17 cellular contexts compared by ENCODE assay signal in the genomic region with DNA sequence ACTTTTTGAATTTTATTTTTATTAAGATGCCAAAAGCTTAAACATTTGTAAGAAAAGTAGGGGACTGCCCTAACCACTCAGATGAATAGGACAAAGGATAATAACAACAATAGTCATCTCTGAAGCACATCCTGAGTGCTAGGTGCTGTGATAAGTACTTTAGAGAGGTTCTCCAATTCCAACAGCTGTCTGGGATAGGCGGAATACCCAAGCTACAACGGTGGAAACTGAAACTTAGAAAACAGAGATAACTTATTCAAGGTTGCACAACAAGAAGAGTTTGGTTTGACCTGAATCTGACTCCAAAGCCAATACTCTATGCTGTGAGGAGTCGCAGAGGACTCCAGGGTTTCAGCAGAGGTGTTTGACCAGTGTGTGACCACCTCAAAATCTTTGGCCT. TPM values are rescaled to one million over a fixed set of nuclear protein-coding genes. Genes with fewer than 3 reads are reported as not detected.
DNase-seq lines count a peak whose midpoint lies in the region; ATAC-seq, FAIRE-seq and TF ChIP-seq lines count a peak whose summit lies in the region.
"Had no signal": no experiment of that assay in that cellular context is flagged by ENCODE, and none has a peak within 500 bp of the region (broad histone marks: within the 10 kb centered on the region; RNA-seq: fewer than 3 reads in every experiment).

No MANE protein-coding gene starts in this region.

- H3K4me1 ChIP-seq in BLaER1 (peaks cover 43% of the 10 kb centered on the region), HUES48 (ENCODE audit: control insufficient read depth, insufficient read depth, low read length) (peaks cover 33% of the 10 kb centered on the region), SJCRH30 (peaks cover 13% of the 10 kb centered on the region), keratinocyte (ENCODE audit: control insufficient read depth, extremely low read depth, insufficient read depth, low read length) (peaks cover 19% of the 10 kb centered on the region)

- no peak for ATAC-seq in HG02642 (IDR thresholded peaks at IDR 0.05; ENCODE audit: poor library complexity, unreplicated experiment)
- no peak for ATAC-seq in GM19455 (IDR thresholded peaks at IDR 0.05; ENCODE audit: unreplicated experiment)
- ATAC-seq in GM21529 (IDR thresholded peaks at IDR 0.05; ENCODE audit: unreplicated experiment) = no peak
- ATAC-seq: effector memory CD8-positive, alpha-beta T cell had no signal

- dilution Hi-C loops in keratinocyte (cut with MboI; ENCODE audit: extremely low pct_ligation_motif_present, low sequenced_read_pairs) = no loop called here

- no peaks in the 10 kb centered on the region for H3K9me1 ChIP-seq in keratinocyte (ENCODE audit: control insufficient read depth, extremely low read depth, insufficient read depth, low read length)

- H3K4me3 ChIP-seq in BLaER1 (no peak overlapping the region), HUES48 (ENCODE audit: low read depth, low read length) (peak overlapping the region; percentile 97), SJCRH30 (peak overlapping the region; percentile 81; the same call in 1 of the 2 replicates), keratinocyte (ENCODE audit: control insufficient read depth in 2 of 3, extremely low read depth in 1 of 3, insufficient read depth in 2 of 3, low read depth in 1 of 3, low read length in 3 of 3) (peak overlapping the region in 1 of 3 experiments; percentile 30)

- H3K27me3 ChIP-seq in BLaER1 = no peaks in the 10 kb centered on the region
- peaks cover 12% of the 10 kb centered on the region for H3K27me3 ChIP-seq in HUES48 (ENCODE audit: control insufficient read depth, insufficient read depth, low read length)
- H3K27me3 ChIP-seq in SJCRH30 = no peaks in the 10 kb centered on the region
- no peaks in the 10 kb centered on the region for H3K27me3 ChIP-seq in keratinocyte (ENCODE audit: control insufficient read depth, extremely low read depth, insufficient read depth, low read length)

- H3K79me2 ChIP-seq in keratinocyte (ENCODE audit: control insufficient read depth, insufficient read depth, low read length) = peaks cover 17% of the 10 kb centered on the region

- H4K20me1 ChIP-seq in BLaER1 (no peaks in the 10 kb centered on the region), keratinocyte (ENCODE audit: control insufficient read depth, extremely low read depth, insufficient read depth, low read length) (no peaks in the 10 kb centered on the region)

- no peak overlapping the region for H2AFZ ChIP-seq in keratinocyte (ENCODE audit: control insufficient read depth, low read length)

- H3K36me3 ChIP-seq in BLaER1 = peaks cover 15% of the 10 kb centered on the region; the same call in 1 of the 2 replicates
- H3K36me3 ChIP-seq in HUES48 (ENCODE audit: control insufficient read depth, insufficient read depth, low read length) = peaks cover 15% of the 10 kb centered on the region
- peaks cover 11% of the 10 kb centered on the region; the same call in 1 of the 2 replicates for H3K36me3 ChIP-seq in SJCRH30
- H3K36me3 ChIP-seq in keratinocyte (ENCODE audit: control insufficient read depth in 2 of 2, extremely low read depth in 1 of 2, insufficient read depth in 2 of 2, low read length in 2 of 2) = no peaks in the 10 kb centered on the region

- H3K9me3 ChIP-seq in BLaER1 (no peaks in the 10 kb centered on the region), HUES48 (ENCODE audit: control insufficient read depth, insufficient read depth, low read length) (no peaks in the 10 kb centered on the region), SJCRH30 (replicated peaks) (no peaks in the 10 kb centered on the region), keratinocyte (ENCODE audit: control insufficient read depth, low read depth, low read length) (no peaks in the 10 kb centered on the region)

- no peak for TF ChIP-seq CTCF in keratinocyte (optimal IDR thresholded peaks at IDR 0.05 in 1 of 3, IDR thresholded peaks at IDR 0.05 in 1 of 3, conservative IDR thresholded peaks at IDR 0.05 in 1 of 3; ENCODE audit: extremely low read depth in 1 of 3, insufficient read depth in 2 of 3, low read length in 3 of 3)

- H3K9ac ChIP-seq in BLaER1 (no peak overlapping the region; the same call in 1 of the 2 replicates), HUES48 (ENCODE audit: low read depth, low read length) (no peak overlapping the region), keratinocyte (ENCODE audit: control insufficient read depth, extremely low read depth, insufficient read depth, low read length) (no peak overlapping the region)

- FAIRE-seq in keratinocyte (lab: Jason Lieb, UNC) = no peak

- no peak overlapping the region for H3K27ac ChIP-seq in BLaER1
- no peak overlapping the region for H3K27ac ChIP-seq in HUES48 (ENCODE audit: low read depth, low read length)
- no peak overlapping the region for H3K27ac ChIP-seq in SJCRH30
- peak overlapping the region; percentile 17 for H3K27ac ChIP-seq in keratinocyte (ENCODE audit: control insufficient read depth, insufficient read depth, low read length)
- H3K27ac ChIP-seq: HL-60 had no signal

- DNase-seq in SJCRH30 = peak in 1 of 2 experiments; percentile 27
- no peak for DNase-seq in keratinocyte (ENCODE audit: low read depth, low spot score)
- no peak for DNase-seq in UCSD-AML1 (lab: John Stamatoyannopoulos, UW; ENCODE audit: unreplicated experiment)
- DNase-seq: activated CD4-positive, alpha-beta memory T cell treated with anti-CD3 and anti-CD28 coated beads, Interleukin-2, amount 10 ng/mL, durations not matched to agents 7 days and 5 days; activated gamma-delta T cell; DND-41; effector memory CD8-positive, alpha-beta T cell; islet precursor cell; NCI-H2171; RPMI8226; stimulated activated CD4-positive, alpha-beta T cell treated with anti-CD3 and anti-CD28 coated beads, Interleukin-15, amount 100 ng/mL, for 24 hours had no signal

- H3K4me2 ChIP-seq in BLaER1 (peak overlapping the region; percentile 88), keratinocyte (ENCODE audit: control insufficient read depth, extremely low read depth, insufficient read depth, low read depth, low read length) (peak overlapping the region; percentile 88)

RNA-seq across cellular contexts. Expression of a gene that starts 2.0 kb away (rescaled TPM):
- total RNA-seq in SJCRH30 (2014; rRNA removed; shearing (Covaris generic)) = 11.7 and 13.3 TPM in 2 replicates
- 1.2 to 3.2 TPM (median 2.2 TPM) in 3 replicates for polyA plus RNA-seq in keratinocyte
- polyA plus RNA-seq in keratinocyte (2011; ENCODE audit: low read depth) = 1.7 TPM
- polyA plus RNA-seq in keratinocyte (2011; cell fraction: cytosol; rRNA removed) = 0.91 and 2.1 TPM in 2 replicates
- polyA plus RNA-seq in keratinocyte (2011; cell fraction: nucleus; rRNA removed) = 1.9 and 3.1 TPM in 2 replicates
- polyA plus RNA-seq in keratinocyte (2012; ENCODE audit: low replicate concordance) = 1.5 and 2.8 TPM in 2 replicates
- polyA minus RNA-seq in keratinocyte = 0.46 to 3.7 TPM (median 0.99 TPM) in 3 replicates
- 1.7 TPM for polyA minus RNA-seq in keratinocyte (2011; cell fraction: cytosol; rRNA and poly(A)+ RNA removed)
- 2.7 and 5.4 TPM in 2 replicates for polyA minus RNA-seq in keratinocyte (2011; cell fraction: nucleus; rRNA and poly(A)+ RNA removed)
